Comparison of ENCODE assay signal across 15 cellular contexts in the genomic region with DNA sequence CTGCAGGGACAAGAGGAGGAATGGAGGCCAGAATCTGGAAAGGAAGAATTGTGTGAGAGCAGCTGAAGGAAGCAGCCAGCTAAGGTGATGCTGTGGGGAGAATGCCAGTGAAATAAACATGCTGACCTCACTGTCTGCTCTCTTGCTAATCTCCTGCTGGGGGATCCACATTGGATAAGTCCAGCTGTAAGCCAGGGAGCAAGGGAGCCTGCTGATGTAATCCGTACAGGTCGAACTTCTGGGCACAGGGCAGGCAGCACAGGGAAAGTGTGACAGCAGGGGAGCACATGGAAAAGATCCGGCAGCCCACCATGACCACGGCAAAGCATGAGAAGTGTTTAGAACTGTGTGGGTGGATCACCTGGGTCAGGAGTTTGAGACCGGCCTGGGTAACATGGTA.
"Had no signal": no experiment of that assay in that cellular context is flagged by ENCODE, and none has a peak within 500 bp of the region (broad histone marks: within the 10 kb centered on the region; RNA-seq: fewer than 3 reads in every experiment).

No MANE protein-coding gene starts in this region.

- H3K9me3 Mint-ChIP-seq: activated T-helper 1 cell treated with anti-CD3 and anti-CD28 coated beads, Interleukin-12 subunit alpha, Interleukin-12 subunit beta, Interleukin-2, Interleukin-4 antibody, amounts not matched to agents 30 ng/mL and 10 ng/mL and 1 ng/mL, durations not matched to agents 14 hours and 24 hours and 36 hours; T-helper 2 cell treated with Interferon-gamma antibody and Interleukin-4, amounts not matched to agents 5 μg/mL and 100 μg/mL, for 36 hours had no signal

- H3K4me1 ChIP-seq: ascending aorta, right atrium auricular region, transverse colon had no signal

- H3K9me3 ChIP-seq: ascending aorta, right atrium auricular region, transverse colon had no signal

- DNase-seq: activated CD4-positive, alpha-beta T cell treated with anti-CD3 and anti-CD28 coated beads, Interleukin-2, amount 50 U/mL, for 1 hour; activated CD8-positive, alpha-beta memory T cell treated with anti-CD3 and anti-CD28 coated beads for 24 hours; dorsolateral prefrontal cortex; erythroblast; islet precursor cell; stimulated activated CD4-positive, alpha-beta T cell treated with anti-CD3 and anti-CD28 coated beads, Interleukin-4, amount 100 ng/mL, for 4 hours; stimulated activated CD8-positive, alpha-beta memory T cell treated with anti-CD3 and anti-CD28 coated beads, Interleukin-4, amount 100 ng/mL, for 48 hours; stimulated activated naive CD8-positive, alpha-beta T cell treated with anti-CD3 and anti-CD28 coated beads, Interleukin-15, Interleukin-2, amounts not matched to agents 100 U/mL and 50 U/mL, for 24 hours; transverse colon had no signal

- ATAC-seq: stimulated activated naive CD8-positive, alpha-beta T cell treated with anti-CD3 and anti-CD28 coated beads, Interleukin-15, Interleukin-2, amounts not matched to agents 100 U/mL and 50 U/mL, for 24 hours had no signal

- H3K4me3 Mint-ChIP-seq: activated T-helper 1 cell treated with anti-CD3 and anti-CD28 coated beads, Interleukin-12 subunit alpha, Interleukin-12 subunit beta, Interleukin-2, Interleukin-4 antibody, amounts not matched to agents 30 ng/mL and 10 ng/mL and 1 ng/mL, durations not matched to agents 14 hours and 24 hours and 36 hours; T-helper 2 cell treated with Interferon-gamma antibody and Interleukin-4, amounts not matched to agents 5 μg/mL and 100 μg/mL, for 36 hours had no signal

- H3K4me3 ChIP-seq: ascending aorta, cardiac muscle cell, dorsolateral prefrontal cortex, right atrium auricular region, skin epidermis, transverse colon had no signal

- H3K27ac ChIP-seq: ascending aorta, cardiac muscle cell, dorsolateral prefrontal cortex, right atrium auricular region, skin epidermis, transverse colon had no signal

- H3K36me3 ChIP-seq: ascending aorta, cardiac muscle cell, right atrium auricular region, transverse colon had no signal

- H3K27me3 ChIP-seq: ascending aorta, cardiac muscle cell, dorsolateral prefrontal cortex, right atrium auricular region, transverse colon had no signal

- H3K27ac Mint-ChIP-seq: activated T-helper 1 cell treated with anti-CD3 and anti-CD28 coated beads, Interleukin-12 subunit alpha, Interleukin-12 subunit beta, Interleukin-2, Interleukin-4 antibody, amounts not matched to agents 30 ng/mL and 10 ng/mL and 1 ng/mL, durations not matched to agents 14 hours and 24 hours and 36 hours; T-helper 2 cell treated with Interferon-gamma antibody and Interleukin-4, amounts not matched to agents 5 μg/mL and 100 μg/mL, for 36 hours had no signal
